ENCODE assay signal across 14 cellular contexts in genomic region chr16:12157510-12158093, GRCh38.
DNase-seq lines count a peak whose midpoint lies in the region; ATAC-seq and TF ChIP-seq lines count a peak whose summit lies in the region.
"Had no signal": no experiment of that assay in that cellular context is flagged by ENCODE, and none has a peak within 500 bp of the region (broad histone marks: within the 10 kb centered on the region; RNA-seq: fewer than 3 reads in every experiment).

No MANE protein-coding gene starts in this region.

- TF ChIP-seq CTCF in fibroblast of the aortic adventitia (IDR thresholded peaks at IDR 0.05; ENCODE audit: insufficient read depth, low read length) = no peak
- no peak for TF ChIP-seq CTCF in upper lobe of right lung (IDR thresholded peaks at IDR 0.05)
- TF ChIP-seq CTCF in thyroid gland (IDR thresholded peaks at IDR 0.05) = no peak

- ATAC-seq in SK-N-SH treated with all-trans-retinoic acid at 6 μM for 48 hours = peak; percentile 59
- no peak for ATAC-seq in upper lobe of right lung
- no peak for ATAC-seq in left lobe of liver
- ATAC-seq: heart left ventricle, left cardiac atrium had no signal

- DNase-seq in HCEC 1CT = peak; percentile 67
- DNase-seq in fibroblast of the aortic adventitia (ENCODE audit: low read depth) = peak; percentile 51
- peak; percentile 20 for DNase-seq in upper lobe of right lung
- DNase-seq in left lobe of liver (ENCODE audit: low spot score) = no peak
- no peak for DNase-seq in activated CD4-positive, alpha-beta T cell treated with anti-CD3 and anti-CD28 coated beads for 4 hours
- DNase-seq in thyroid gland = no peak
- DNase-seq: activated CD4-positive, CD25-positive, alpha-beta regulatory T cell treated with anti-CD3 and anti-CD28 coated beads, Interleukin-2, amount 50 U/mL, for 72 hours; activated CD8-positive, alpha-beta memory T cell treated with anti-CD3 and anti-CD28 coated beads, Interleukin-2, amount 50 U/mL, for 48 hours; activated naive CD4-positive, alpha-beta T cell treated with anti-CD3 and anti-CD28 coated beads for 36 hours; heart left ventricle; left cardiac atrium; NCI-H2081 had no signal

- H3K9me3 ChIP-seq in upper lobe of right lung (no peaks in the 10 kb centered on the region), thyroid gland (no peaks in the 10 kb centered on the region)
- H3K9me3 ChIP-seq: heart left ventricle had no signal

- H3K4me3 ChIP-seq in fibroblast of the aortic adventitia (ENCODE audit: low read depth, low read length) = no peak overlapping the region
- no peak overlapping the region for H3K4me3 ChIP-seq in upper lobe of right lung
- no peak overlapping the region for H3K4me3 ChIP-seq in thyroid gland (replicated peaks in 1 of 3)
- H3K4me3 ChIP-seq: heart left ventricle had no signal

- intact Hi-C loops in upper lobe of right lung (cut with DNase I) = no loop called here
- intact Hi-C loops in thyroid gland (cut with DNase I) = no loop called here

- H3K27me3 ChIP-seq in upper lobe of right lung (no peaks in the 10 kb centered on the region), thyroid gland (no peaks in the 10 kb centered on the region)
- H3K27me3 ChIP-seq: heart left ventricle had no signal

- H3K27ac ChIP-seq in upper lobe of right lung (no peak overlapping the region), thyroid gland (no peak overlapping the region)
- H3K27ac ChIP-seq: heart left ventricle, RWPE1 had no signal

- no peak for TF ChIP-seq POLR2A in thyroid gland (IDR thresholded peaks at IDR 0.05)

- no peaks in the 10 kb centered on the region for H3K4me1 ChIP-seq in upper lobe of right lung
- peaks cover 10 to 12% of the 10 kb centered on the region in 2 donors for H3K4me1 ChIP-seq in thyroid gland

- 93 to 96% methylated on average over 9 of the region's 9 CpGs for WGBS in thyroid gland, 2 donors

- H3K36me3 ChIP-seq in upper lobe of right lung (no peaks in the 10 kb centered on the region), thyroid gland (no peaks in the 10 kb centered on the region)

TF ChIP-seq in SK-N-SH treated with all-trans-retinoic acid at 6 μM for 48 hours, 23 proteins besides CTCF, POLR2A, EP300 and RAD21:
- TF ChIP-seq ZNF70 (CRISPR knock-in tag; IDR thresholded peaks at IDR 0.05) (no peak), TOX (CRISPR knock-in tag; IDR thresholded peaks at IDR 0.05; ENCODE audit: borderline replicate concordance) (no peak), BACH2 (CRISPR knock-in tag; IDR thresholded peaks at IDR 0.05; ENCODE audit: borderline replicate concordance) (no peak), ZFP30 (CRISPR knock-in tag; IDR thresholded peaks at IDR 0.05) (no peak), ZFP3 (CRISPR knock-in tag; IDR thresholded peaks at IDR 0.05) (peak; percentile 90), CSRNP3 (CRISPR knock-in tag; IDR thresholded peaks at IDR 0.05) (no peak), RARB (CRISPR knock-in tag; IDR thresholded peaks at IDR 0.05) (no peak), GLIS3 (CRISPR knock-in tag; IDR thresholded peaks at IDR 0.05) (no peak)

Comparison
In these comparisons a context has a peak if more than half of its experiments do, and no peak if none do; other contexts are left out.
1. DNase-seq: peak in HCEC 1CT (single experiment), fibroblast of the aortic adventitia (single experiment) and upper lobe of right lung (single experiment); none in left lobe of liver (single experiment), activated CD4-positive, alpha-beta T cell treated with anti-CD3 and anti-CD28 coated beads for 4 hours (0 of 2) and thyroid gland (0 of 2).